13 cellular contexts compared by ENCODE assay signal in the genomic region with DNA sequence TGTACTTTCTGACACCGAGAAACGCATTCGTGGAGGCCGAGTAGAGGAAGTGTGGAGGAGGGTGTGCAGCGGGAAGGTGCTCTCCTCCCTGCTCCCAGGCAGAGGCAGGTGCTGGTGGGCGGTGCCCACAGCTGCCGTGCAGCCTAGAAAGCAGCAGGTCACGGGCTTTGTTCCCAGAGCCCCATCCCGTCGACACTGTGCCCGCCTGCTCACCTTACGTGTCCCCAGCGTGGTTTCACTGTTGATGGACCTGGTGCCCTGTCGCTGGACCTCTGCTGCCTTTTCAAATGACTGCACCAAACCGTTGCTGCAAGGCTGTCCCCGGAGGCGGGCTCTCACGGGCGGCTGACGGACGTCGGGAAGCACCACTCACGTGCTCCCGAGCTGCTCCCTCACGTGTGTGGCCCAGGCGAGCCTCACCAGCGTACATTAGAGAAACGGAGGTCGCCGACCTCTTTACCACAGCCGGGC. TPM values are rescaled to one million over a fixed set of nuclear protein-coding genes. Genes with fewer than 3 reads are reported as not detected.
DNase-seq lines count a peak whose midpoint lies in the region; ATAC-seq and TF ChIP-seq lines count a peak whose summit lies in the region.
"Had no signal": no experiment of that assay in that cellular context is flagged by ENCODE, and none has a peak within 500 bp of the region (broad histone marks: within the 10 kb centered on the region; RNA-seq: fewer than 3 reads in every experiment).

No MANE protein-coding gene starts in this region.

- H3K4me1 ChIP-seq in DOHH2 (ENCODE audit: control insufficient read depth, low read length) (peaks cover 25% of the 10 kb centered on the region), tibial artery (no peaks in the 10 kb centered on the region), ascending aorta (no peaks in the 10 kb centered on the region)
- H3K4me1 ChIP-seq: upper lobe of right lung had no signal

- H3K4me2 ChIP-seq in DOHH2 (ENCODE audit: low read length), result 0 out of 2 replicates have a peak overlapping the region, but pooled peaks have one; percentile 8

- H3K4me3 ChIP-seq in DOHH2 (ENCODE audit: low read length) (no peak overlapping the region), tibial artery (no peak overlapping the region), ascending aorta (no peak overlapping the region)
- H3K4me3 ChIP-seq: upper lobe of right lung had no signal

- H3F3A ChIP-seq in DOHH2 (ENCODE audit: control insufficient read depth, insufficient read depth), result no peaks in the 10 kb centered on the region

- TF ChIP-seq CTCF in DOHH2 (IDR thresholded peaks at IDR 0.05; ENCODE audit: low read depth, low read length, poor library complexity, severe bottlenecking) (no peak), tibial artery (IDR thresholded peaks at IDR 0.05) (no peak), ascending aorta (IDR thresholded peaks at IDR 0.05) (no peak)

- no peak for ATAC-seq in HG03342 (IDR thresholded peaks at IDR 0.05; ENCODE audit: unreplicated experiment)
- ATAC-seq: left colon, upper lobe of right lung had no signal

- H3K9me3 ChIP-seq in DOHH2 (ENCODE audit: control insufficient read depth, insufficient read depth, low read length) (no peaks in the 10 kb centered on the region), tibial artery (no peaks in the 10 kb centered on the region), ascending aorta (no peaks in the 10 kb centered on the region)
- H3K9me3 ChIP-seq: upper lobe of right lung had no signal

- no peaks in the 10 kb centered on the region for H3K27me3 ChIP-seq in DOHH2 (ENCODE audit: control insufficient read depth, low read length)
- H3K27me3 ChIP-seq in tibial artery, result no peaks in the 10 kb centered on the region
- no peaks in the 10 kb centered on the region for H3K27me3 ChIP-seq in ascending aorta
- H3K27me3 ChIP-seq: upper lobe of right lung had no signal

- no peaks in the 10 kb centered on the region for H3K9me2 ChIP-seq in DOHH2 (replicated peaks; ENCODE audit: control insufficient read depth, low read length)

- no peaks in the 10 kb centered on the region for H4K20me1 ChIP-seq in DOHH2 (ENCODE audit: control insufficient read depth, insufficient read depth, low read depth, low read length)

- H3K36me3 ChIP-seq in DOHH2 (ENCODE audit: control insufficient read depth, low read length), result peaks cover 89% of the 10 kb centered on the region
- peaks cover 59 to 99% (median 92%) of the 10 kb centered on the region in 3 donors for H3K36me3 ChIP-seq in tibial artery
- peaks cover 78 to 97% of the 10 kb centered on the region in 2 donors for H3K36me3 ChIP-seq in ascending aorta

- intact Hi-C loops in tibial artery (cut with DNase I; ENCODE audit: low total_unique reads) (no loop called here), ascending aorta (cut with DNase I) (no loop called here)

- no peaks in the 10 kb centered on the region; the same call in 1 of the 2 replicates for H3K79me2 ChIP-seq in DOHH2 (ENCODE audit: control insufficient read depth, low read length)

- H3K27ac ChIP-seq in DOHH2 (ENCODE audit: low read depth, low read length) (no peak overlapping the region), tibial artery (no peak overlapping the region), ascending aorta (no peak overlapping the region)
- H3K27ac ChIP-seq: upper lobe of right lung had no signal

- DNase-seq in central memory CD4-positive, alpha-beta T cell, result peak; percentile 42
- DNase-seq in tibial artery (no peak), ascending aorta (ENCODE audit: low spot score in 2 of 2) (no peak)
- DNase-seq: left colon, NCI-H2029 treated with DMSO at 0.1 percent for 48 hours, SHP77 treated with DMSO at 0.1 percent for 48 hours, upper lobe of right lung had no signal

TF ChIP-seq in PFSK-1, 5 proteins besides CTCF, POLR2A, EP300 and RAD21:
- TF ChIP-seq, protein P1, sequence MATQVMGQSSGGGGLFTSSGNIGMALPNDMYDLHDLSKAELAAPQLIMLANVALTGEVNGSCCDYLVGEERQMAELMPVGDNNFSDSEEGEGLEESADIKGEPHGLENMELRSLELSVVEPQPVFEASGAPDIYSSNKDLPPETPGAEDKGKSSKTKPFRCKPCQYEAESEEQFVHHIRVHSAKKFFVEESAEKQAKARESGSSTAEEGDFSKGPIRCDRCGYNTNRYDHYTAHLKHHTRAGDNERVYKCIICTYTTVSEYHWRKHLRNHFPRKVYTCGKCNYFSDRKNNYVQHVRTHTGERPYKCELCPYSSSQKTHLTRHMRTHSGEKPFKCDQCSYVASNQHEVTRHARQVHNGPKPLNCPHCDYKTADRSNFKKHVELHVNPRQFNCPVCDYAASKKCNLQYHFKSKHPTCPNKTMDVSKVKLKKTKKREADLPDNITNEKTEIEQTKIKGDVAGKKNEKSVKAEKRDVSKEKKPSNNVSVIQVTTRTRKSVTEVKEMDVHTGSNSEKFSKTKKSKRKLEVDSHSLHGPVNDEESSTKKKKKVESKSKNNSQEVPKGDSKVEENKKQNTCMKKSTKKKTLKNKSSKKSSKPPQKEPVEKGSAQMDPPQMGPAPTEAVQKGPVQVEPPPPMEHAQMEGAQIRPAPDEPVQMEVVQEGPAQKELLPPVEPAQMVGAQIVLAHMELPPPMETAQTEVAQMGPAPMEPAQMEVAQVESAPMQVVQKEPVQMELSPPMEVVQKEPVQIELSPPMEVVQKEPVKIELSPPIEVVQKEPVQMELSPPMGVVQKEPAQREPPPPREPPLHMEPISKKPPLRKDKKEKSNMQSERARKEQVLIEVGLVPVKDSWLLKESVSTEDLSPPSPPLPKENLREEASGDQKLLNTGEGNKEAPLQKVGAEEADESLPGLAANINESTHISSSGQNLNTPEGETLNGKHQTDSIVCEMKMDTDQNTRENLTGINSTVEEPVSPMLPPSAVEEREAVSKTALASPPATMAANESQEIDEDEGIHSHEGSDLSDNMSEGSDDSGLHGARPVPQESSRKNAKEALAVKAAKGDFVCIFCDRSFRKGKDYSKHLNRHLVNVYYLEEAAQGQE (IDR thresholded peaks at IDR 0.05; ENCODE audit: insufficient read depth in 1 of 2, low read depth in 2 of 2, low read length in 2 of 2), result no peak
- TF ChIP-seq SIN3A (IDR thresholded peaks at IDR 0.05; ENCODE audit: borderline replicate concordance, insufficient read depth, low read length) (no peak), POLR2AphosphoS5 (IDR thresholded peaks at IDR 0.05; ENCODE audit: low read depth, low read length) (0 out of 2 replicates have a peak, but pooled peaks have one; percentile 10), FOXP2 (optimal IDR thresholded peaks at IDR 0.05; ENCODE audit: borderline replicate concordance, extremely low read depth, extremely low read length, insufficient read depth) (no peak), TAF1 (IDR thresholded peaks at IDR 0.05; ENCODE audit: borderline replicate concordance, insufficient read depth, low read length) (no peak)

RNA-seq across cellular contexts. Expression of a gene that starts 20.8 kb away (rescaled TPM):
- polyA plus RNA-seq in PFSK-1 (2012; ENCODE audit: insufficient read length, low read depth), result 111 TPM
- total RNA-seq in ascending aorta, result 23.9 TPM

RNA-seq across cellular contexts. Expression of a gene that starts 21.3 kb away (rescaled TPM):
- polyA plus RNA-seq in PFSK-1 (2012; ENCODE audit: insufficient read length, low read depth), result 195 TPM
- 21.3 TPM for total RNA-seq in ascending aorta

RNA-seq across cellular contexts. Expression of a gene that starts 33.8 kb away (rescaled TPM):
- polyA plus RNA-seq in PFSK-1 (2012; ENCODE audit: insufficient read length, low read depth), result 47.2 TPM
- not detected for total RNA-seq in ascending aorta
- polyA plus RNA-seq: CD8-positive, alpha-beta memory T cell had no signal

RNA-seq across cellular contexts. Expression of a gene that starts 40.9 kb away (rescaled TPM):
- not detected for polyA plus RNA-seq in PFSK-1 (2012; ENCODE audit: insufficient read length, low read depth)
- not detected for total RNA-seq in ascending aorta
- total RNA-seq: cerebellum, osteocyte had no signal

RNA-seq across cellular contexts. Expression of a gene that starts 51.6 kb away (rescaled TPM):
- polyA plus RNA-seq in PFSK-1 (2012; ENCODE audit: insufficient read length, low read depth), result 52.0 TPM
- 156 TPM for total RNA-seq in ascending aorta
